In the genomic region with DNA sequence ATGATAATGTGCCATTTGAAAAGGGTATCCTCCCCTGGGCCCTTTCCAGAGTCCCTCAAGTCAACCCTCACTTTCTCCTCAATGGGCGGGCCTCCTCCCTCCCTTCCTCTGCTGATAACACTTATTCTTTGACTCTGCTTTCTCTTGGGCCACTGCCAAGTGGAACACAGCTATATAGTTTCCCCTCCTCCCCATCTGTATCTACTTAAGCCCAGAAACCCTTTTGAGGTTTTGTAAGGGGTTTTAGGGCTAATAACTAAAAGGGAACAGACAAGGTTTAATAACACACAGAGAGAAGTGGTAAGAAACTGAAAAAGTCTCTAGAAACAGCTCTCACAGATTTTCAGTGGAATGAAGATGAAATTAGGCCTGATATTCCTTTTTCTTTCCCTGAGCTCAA, we compare ENCODE assay signal across 11 cellular contexts.
"Had no signal": no experiment of that assay in that cellular context is flagged by ENCODE, and none has a peak within 500 bp of the region (broad histone marks: within the 10 kb centered on the region; RNA-seq: fewer than 3 reads in every experiment).

No MANE protein-coding gene starts in this region.

- H3K27ac Mint-ChIP-seq: activated CD4-positive, alpha-beta T cell treated with anti-CD3 and anti-CD28 coated beads, Interleukin-2, amount 10 ng/mL, durations not matched to agents 24 days and 14 days; activated naive CD4-positive, alpha-beta T cell treated with anti-CD3 and anti-CD28 coated beads, Interleukin-2, amount 10 ng/mL, durations not matched to agents 7 days and 5 days; activated T-helper 2 cell treated with anti-CD3 and anti-CD28 coated beads, Interferon-gamma antibody, Interleukin-2, Interleukin-4, amounts not matched to agents 10 μg/mL and 5 μg/mL and 100 μg/mL, durations not matched to agents 14 hours and 24 hours and 36 hours; naive thymus-derived CD8-positive, alpha-beta T cell had no signal

- H3K9me3 Mint-ChIP-seq: activated CD4-positive, alpha-beta T cell treated with anti-CD3 and anti-CD28 coated beads, Interleukin-2, amount 10 ng/mL, durations not matched to agents 24 days and 14 days; activated naive CD4-positive, alpha-beta T cell treated with anti-CD3 and anti-CD28 coated beads, Interleukin-2, amount 10 ng/mL, durations not matched to agents 7 days and 5 days; activated T-helper 2 cell treated with anti-CD3 and anti-CD28 coated beads, Interferon-gamma antibody, Interleukin-2, Interleukin-4, amounts not matched to agents 10 μg/mL and 5 μg/mL and 100 μg/mL, durations not matched to agents 14 hours and 24 hours and 36 hours had no signal

- H3K4me1 ChIP-seq: foreskin keratinocyte, right atrium auricular region had no signal

- H3K4me3 ChIP-seq: lung, mucosa of descending colon, right atrium auricular region, smooth muscle cell had no signal

- DNase-seq: activated CD4-positive, alpha-beta T cell treated with anti-CD3 and anti-CD28 coated beads, Interleukin-2, amount 10 ng/mL, durations not matched to agents 24 days and 14 days; activated CD8-positive, alpha-beta memory T cell treated with anti-CD3 and anti-CD28 coated beads for 24 hours; activated naive CD4-positive, alpha-beta T cell treated with anti-CD3 and anti-CD28 coated beads, Interleukin-2, amount 10 ng/mL, durations not matched to agents 7 days and 5 days; foreskin keratinocyte; left colon; naive thymus-derived CD8-positive, alpha-beta T cell had no signal

- H3K27ac ChIP-seq: foreskin keratinocyte, right atrium auricular region had no signal

- H3K4me1 Mint-ChIP-seq: activated CD4-positive, alpha-beta T cell treated with anti-CD3 and anti-CD28 coated beads, Interleukin-2, amount 10 ng/mL, durations not matched to agents 24 days and 14 days; activated naive CD4-positive, alpha-beta T cell treated with anti-CD3 and anti-CD28 coated beads, Interleukin-2, amount 10 ng/mL, durations not matched to agents 7 days and 5 days had no signal

- H3K36me3 Mint-ChIP-seq: activated naive CD4-positive, alpha-beta T cell treated with anti-CD3 and anti-CD28 coated beads, Interleukin-2, amount 10 ng/mL, durations not matched to agents 7 days and 5 days had no signal

- H3K27me3 ChIP-seq: foreskin keratinocyte, right atrium auricular region had no signal

- H3K27me3 Mint-ChIP-seq: activated CD4-positive, alpha-beta T cell treated with anti-CD3 and anti-CD28 coated beads, Interleukin-2, amount 10 ng/mL, durations not matched to agents 24 days and 14 days; activated naive CD4-positive, alpha-beta T cell treated with anti-CD3 and anti-CD28 coated beads, Interleukin-2, amount 10 ng/mL, durations not matched to agents 7 days and 5 days had no signal

- H3K4me3 Mint-ChIP-seq: activated CD4-positive, alpha-beta T cell treated with anti-CD3 and anti-CD28 coated beads, Interleukin-2, amount 10 ng/mL, durations not matched to agents 24 days and 14 days; activated naive CD4-positive, alpha-beta T cell treated with anti-CD3 and anti-CD28 coated beads, Interleukin-2, amount 10 ng/mL, durations not matched to agents 7 days and 5 days; naive thymus-derived CD8-positive, alpha-beta T cell had no signal

- H3K9me3 ChIP-seq: mucosa of descending colon had no signal

- H3K36me3 ChIP-seq: right atrium auricular region had no signal

- ATAC-seq: foreskin keratinocyte; left colon; mucosa of descending colon; naive thymus-derived CD8-positive, alpha-beta T cell had no signal
